8 cellular contexts compared by ENCODE assay signal in genomic region chr15:52558196-52558595, GRCh38. TPM values are rescaled to one million over a fixed set of nuclear protein-coding genes. Genes with fewer than 3 reads are reported as not detected.
DNase-seq lines count a peak whose midpoint lies in the region; ATAC-seq, FAIRE-seq and TF ChIP-seq lines count a peak whose summit lies in the region.

No MANE protein-coding gene starts in this region.

- no peak overlapping the region for H3K27ac ChIP-seq in effector memory CD4-positive, alpha-beta T cell (ENCODE audit: insufficient read depth, low read length, poor library complexity, severe bottlenecking)
- peak overlapping the region in 1 of 2 donors; percentile 5 for H3K27ac ChIP-seq in kidney (ENCODE audit: low read depth in 2 of 2, low read length in 2 of 2)

- no peaks in the 10 kb centered on the region for H3K9me3 ChIP-seq in effector memory CD4-positive, alpha-beta T cell (ENCODE audit: control insufficient read depth, low read length)
- H3K9me3 ChIP-seq in kidney (ENCODE audit: control insufficient read depth in 1 of 2, low read length in 2 of 2) = no peaks in the 10 kb centered on the region

- H3K4me3 ChIP-seq in effector memory CD4-positive, alpha-beta T cell (ENCODE audit: insufficient read depth, low read depth, low read length, poor library complexity, severe bottlenecking) = no peak overlapping the region
- no peak overlapping the region for H3K4me3 ChIP-seq in kidney (ENCODE audit: low read length in 2 of 2)

- intact Hi-C loops in kidney (cut with DNase I) = no loop called here

- no peaks in the 10 kb centered on the region for H3K27me3 ChIP-seq in effector memory CD4-positive, alpha-beta T cell (replicated peaks; ENCODE audit: control insufficient read depth, insufficient read depth, low read length, poor library complexity, severe bottlenecking)

- H3K9ac ChIP-seq in kidney (ENCODE audit: low read length in 2 of 2) = no peak overlapping the region

- DNase-seq in T-helper 22 cell (ENCODE audit: low read depth) (peak; percentile 3), SKM-1 (lab: John Stamatoyannopoulos, UW; ENCODE audit: unreplicated experiment) (no peak), kidney (no peak), dedifferentiated amniotic fluid mesenchymal stem cell (ENCODE audit: extremely low spot score) (no peak)
- DNase-seq in effector memory CD4-positive, alpha-beta T cell = peak in 2 of 3 donors; percentile 6 to 24
- peak; percentile 72 for DNase-seq in stimulated activated CD4-positive, alpha-beta T cell treated with anti-CD3 and anti-CD28 coated beads, Interleukin-4, amount 100 ng/mL, for 24 hours

- TF ChIP-seq CTCF in kidney (IDR thresholded peaks at IDR 0.05; ENCODE audit: borderline replicate concordance, extremely low read depth, insufficient read depth) = no peak

- peaks cover 21% of the 10 kb centered on the region for H3K36me3 ChIP-seq in effector memory CD4-positive, alpha-beta T cell (ENCODE audit: control insufficient read depth, insufficient read depth, low read length)
- no peaks in the 10 kb centered on the region for H3K36me3 ChIP-seq in kidney (ENCODE audit: control insufficient read depth in 1 of 2, insufficient read depth in 2 of 2, low read length in 2 of 2)

- peaks cover 13% of the 10 kb centered on the region for H3K4me1 ChIP-seq in effector memory CD4-positive, alpha-beta T cell (ENCODE audit: control insufficient read depth, insufficient read depth, low read length, poor library complexity, severe bottlenecking)
- H3K4me1 ChIP-seq in kidney (ENCODE audit: control insufficient read depth in 1 of 2, insufficient read depth in 1 of 2, low read depth in 1 of 2, low read length in 2 of 2) = peaks cover 3 to 13% of the 10 kb centered on the region in 2 donors

- no peak for FAIRE-seq in kidney (lab: Jason Lieb, UNC)

- peak; percentile 81 for ATAC-seq in GM19023 (IDR thresholded peaks at IDR 0.05; ENCODE audit: unreplicated experiment)
- ATAC-seq in HG02981 (IDR thresholded peaks at IDR 0.05; ENCODE audit: unreplicated experiment) = peak; percentile 75

RNA-seq across cellular contexts. Expression of gene ARPP19, which starts 10.6 kb away (rescaled TPM):
- total RNA-seq in kidney = 160 TPM
- 43.0 TPM for polyA plus RNA-seq in kidney (ENCODE audit: insufficient read depth, low read depth, low replicate concordance)

RNA-seq across cellular contexts. Expression of gene MYO5A, which starts 29.5 kb away (rescaled TPM):
- 32.9 TPM for total RNA-seq in kidney
- polyA plus RNA-seq in kidney (ENCODE audit: insufficient read depth, low read depth, low replicate concordance) = 3.5 TPM

Comparison
In these comparisons a context has a peak if more than half of its experiments do, and no peak if none do; other contexts are left out.
1. DNase-seq: peak in T-helper 22 cell (single experiment), effector memory CD4-positive, alpha-beta T cell (2 of 3) and stimulated activated CD4-positive, alpha-beta T cell treated with anti-CD3 and anti-CD28 coated beads, Interleukin-4, amount 100 ng/mL, for 24 hours (single experiment); none in SKM-1 (single experiment), kidney (single experiment) and dedifferentiated amniotic fluid mesenchymal stem cell (single experiment).